In the genomic region with DNA sequence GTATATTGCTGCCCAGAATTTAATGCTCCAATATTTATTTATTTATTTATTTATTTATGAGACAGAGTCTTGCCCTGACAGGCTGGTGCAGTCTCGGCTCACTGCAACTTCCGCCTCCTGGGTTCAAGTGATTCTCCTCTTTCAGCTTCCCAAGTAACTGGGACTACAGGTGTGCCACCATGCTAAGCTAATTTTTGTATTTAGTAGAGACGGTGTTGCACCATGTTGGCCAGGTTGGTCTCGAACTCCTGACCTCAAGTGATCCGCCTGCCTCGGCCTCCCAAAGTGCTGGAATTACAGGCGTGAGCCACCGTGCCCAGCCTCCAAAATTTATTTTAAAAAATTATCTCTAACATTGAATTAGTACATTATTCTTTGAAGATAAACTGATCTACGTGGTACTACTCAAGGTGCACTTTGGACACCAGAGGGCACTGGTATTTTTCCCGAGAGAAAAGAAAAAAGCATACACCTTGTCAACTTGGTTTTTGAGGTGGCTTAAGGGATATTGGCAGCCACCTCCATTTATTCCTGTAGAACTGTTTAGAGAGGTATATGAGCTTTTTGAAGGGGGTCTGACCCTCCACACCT, we compare ENCODE assay signal across 3 cellular contexts.
TF ChIP-seq lines count a peak whose summit lies in the region.

No MANE protein-coding gene starts in this region.

TF ChIP-seq in SK-N-SH, 30 proteins besides CTCF, POLR2A, EP300 and RAD21:
- TF ChIP-seq, protein P1, sequence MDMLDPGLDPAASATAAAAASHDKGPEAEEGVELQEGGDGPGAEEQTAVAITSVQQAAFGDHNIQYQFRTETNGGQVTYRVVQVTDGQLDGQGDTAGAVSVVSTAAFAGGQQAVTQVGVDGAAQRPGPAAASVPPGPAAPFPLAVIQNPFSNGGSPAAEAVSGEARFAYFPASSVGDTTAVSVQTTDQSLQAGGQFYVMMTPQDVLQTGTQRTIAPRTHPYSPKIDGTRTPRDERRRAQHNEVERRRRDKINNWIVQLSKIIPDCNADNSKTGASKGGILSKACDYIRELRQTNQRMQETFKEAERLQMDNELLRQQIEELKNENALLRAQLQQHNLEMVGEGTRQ (IDR thresholded peaks at IDR 0.05; ENCODE audit: borderline replicate concordance, low read depth, low read length): no peak

TF ChIP-seq in SK-N-SH treated with all-trans-retinoic acid at 6 μM for 48 hours, 23 proteins besides CTCF, POLR2A, EP300 and RAD21:
- TF ChIP-seq ZFP3 (CRISPR knock-in tag; IDR thresholded peaks at IDR 0.05) (no peak), ZNF8 (CRISPR knock-in tag; IDR thresholded peaks at IDR 0.05) (no peak), ARNTL (CRISPR knock-in tag; IDR thresholded peaks at IDR 0.05; ENCODE audit: borderline replicate concordance, low read depth) (no peak), CSDC2 (CRISPR knock-in tag; IDR thresholded peaks at IDR 0.05) (no peak), OSR1 (CRISPR knock-in tag; IDR thresholded peaks at IDR 0.05) (no peak), ISL1 (CRISPR knock-in tag; IDR thresholded peaks at IDR 0.05) (no peak), ZC3H10 (CRISPR knock-in tag; IDR thresholded peaks at IDR 0.05) (no peak), TCF4 (CRISPR knock-in tag; IDR thresholded peaks at IDR 0.05; ENCODE audit: borderline replicate concordance) (no peak), ZNF565 (CRISPR knock-in tag; conservative IDR thresholded peaks at IDR 0.05; ENCODE audit: low read depth) (no peak), GLIS3 (CRISPR knock-in tag; IDR thresholded peaks at IDR 0.05) (no peak)
- TF ChIP-seq, protein P2, sequence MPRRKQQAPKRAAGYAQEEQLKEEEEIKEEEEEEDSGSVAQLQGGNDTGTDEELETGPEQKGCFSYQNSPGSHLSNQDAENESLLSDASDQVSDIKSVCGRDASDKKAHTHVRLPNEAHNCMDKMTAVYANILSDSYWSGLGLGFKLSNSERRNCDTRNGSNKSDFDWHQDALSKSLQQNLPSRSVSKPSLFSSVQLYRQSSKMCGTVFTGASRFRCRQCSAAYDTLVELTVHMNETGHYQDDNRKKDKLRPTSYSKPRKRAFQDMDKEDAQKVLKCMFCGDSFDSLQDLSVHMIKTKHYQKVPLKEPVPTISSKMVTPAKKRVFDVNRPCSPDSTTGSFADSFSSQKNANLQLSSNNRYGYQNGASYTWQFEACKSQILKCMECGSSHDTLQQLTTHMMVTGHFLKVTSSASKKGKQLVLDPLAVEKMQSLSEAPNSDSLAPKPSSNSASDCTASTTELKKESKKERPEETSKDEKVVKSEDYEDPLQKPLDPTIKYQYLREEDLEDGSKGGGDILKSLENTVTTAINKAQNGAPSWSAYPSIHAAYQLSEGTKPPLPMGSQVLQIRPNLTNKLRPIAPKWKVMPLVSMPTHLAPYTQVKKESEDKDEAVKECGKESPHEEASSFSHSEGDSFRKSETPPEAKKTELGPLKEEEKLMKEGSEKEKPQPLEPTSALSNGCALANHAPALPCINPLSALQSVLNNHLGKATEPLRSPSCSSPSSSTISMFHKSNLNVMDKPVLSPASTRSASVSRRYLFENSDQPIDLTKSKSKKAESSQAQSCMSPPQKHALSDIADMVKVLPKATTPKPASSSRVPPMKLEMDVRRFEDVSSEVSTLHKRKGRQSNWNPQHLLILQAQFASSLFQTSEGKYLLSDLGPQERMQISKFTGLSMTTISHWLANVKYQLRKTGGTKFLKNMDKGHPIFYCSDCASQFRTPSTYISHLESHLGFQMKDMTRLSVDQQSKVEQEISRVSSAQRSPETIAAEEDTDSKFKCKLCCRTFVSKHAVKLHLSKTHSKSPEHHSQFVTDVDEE (CRISPR knock-in tag; IDR thresholded peaks at IDR 0.05): no peak
- TF ChIP-seq, protein P3, sequence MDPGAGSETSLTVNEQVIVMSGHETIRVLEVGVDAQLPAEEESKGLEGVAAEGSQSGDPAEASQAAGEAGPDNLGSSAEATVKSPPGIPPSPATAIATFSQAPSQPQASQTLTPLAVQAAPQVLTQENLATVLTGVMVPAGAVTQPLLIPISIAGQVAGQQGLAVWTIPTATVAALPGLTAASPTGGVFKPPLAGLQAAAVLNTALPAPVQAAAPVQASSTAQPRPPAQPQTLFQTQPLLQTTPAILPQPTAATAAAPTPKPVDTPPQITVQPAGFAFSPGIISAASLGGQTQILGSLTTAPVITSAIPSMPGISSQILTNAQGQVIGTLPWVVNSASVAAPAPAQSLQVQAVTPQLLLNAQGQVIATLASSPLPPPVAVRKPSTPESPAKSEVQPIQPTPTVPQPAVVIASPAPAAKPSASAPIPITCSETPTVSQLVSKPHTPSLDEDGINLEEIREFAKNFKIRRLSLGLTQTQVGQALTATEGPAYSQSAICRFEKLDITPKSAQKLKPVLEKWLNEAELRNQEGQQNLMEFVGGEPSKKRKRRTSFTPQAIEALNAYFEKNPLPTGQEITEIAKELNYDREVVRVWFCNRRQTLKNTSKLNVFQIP (CRISPR knock-in tag; IDR thresholded peaks at IDR 0.05; ENCODE audit: borderline replicate concordance, low read depth): no peak
- TF ChIP-seq, protein P4, sequence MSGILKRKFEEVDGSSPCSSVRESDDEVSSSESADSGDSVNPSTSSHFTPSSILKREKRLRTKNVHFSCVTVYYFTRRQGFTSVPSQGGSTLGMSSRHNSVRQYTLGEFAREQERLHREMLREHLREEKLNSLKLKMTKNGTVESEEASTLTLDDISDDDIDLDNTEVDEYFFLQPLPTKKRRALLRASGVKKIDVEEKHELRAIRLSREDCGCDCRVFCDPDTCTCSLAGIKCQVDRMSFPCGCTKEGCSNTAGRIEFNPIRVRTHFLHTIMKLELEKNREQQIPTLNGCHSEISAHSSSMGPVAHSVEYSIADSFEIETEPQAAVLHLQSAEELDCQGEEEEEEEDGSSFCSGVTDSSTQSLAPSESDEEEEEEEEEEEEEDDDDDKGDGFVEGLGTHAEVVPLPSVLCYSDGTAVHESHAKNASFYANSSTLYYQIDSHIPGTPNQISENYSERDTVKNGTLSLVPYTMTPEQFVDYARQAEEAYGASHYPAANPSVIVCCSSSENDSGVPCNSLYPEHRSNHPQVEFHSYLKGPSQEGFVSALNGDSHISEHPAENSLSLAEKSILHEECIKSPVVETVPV (CRISPR knock-in tag; IDR thresholded peaks at IDR 0.05): no peak

TF ChIP-seq in K562, 482 proteins besides CTCF, POLR2A, EP300 and RAD21:
- TF ChIP-seq, protein P5, sequence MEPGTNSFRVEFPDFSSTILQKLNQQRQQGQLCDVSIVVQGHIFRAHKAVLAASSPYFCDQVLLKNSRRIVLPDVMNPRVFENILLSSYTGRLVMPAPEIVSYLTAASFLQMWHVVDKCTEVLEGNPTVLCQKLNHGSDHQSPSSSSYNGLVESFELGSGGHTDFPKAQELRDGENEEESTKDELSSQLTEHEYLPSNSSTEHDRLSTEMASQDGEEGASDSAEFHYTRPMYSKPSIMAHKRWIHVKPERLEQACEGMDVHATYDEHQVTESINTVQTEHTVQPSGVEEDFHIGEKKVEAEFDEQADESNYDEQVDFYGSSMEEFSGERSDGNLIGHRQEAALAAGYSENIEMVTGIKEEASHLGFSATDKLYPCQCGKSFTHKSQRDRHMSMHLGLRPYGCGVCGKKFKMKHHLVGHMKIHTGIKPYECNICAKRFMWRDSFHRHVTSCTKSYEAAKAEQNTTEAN (CRISPR knock-in tag; IDR thresholded peaks at IDR 0.05): no peak
- no peak for TF ChIP-seq ARHGAP35 (IDR thresholded peaks at IDR 0.05; ENCODE audit: partially characterized antibody)
- TF ChIP-seq, protein P6, sequence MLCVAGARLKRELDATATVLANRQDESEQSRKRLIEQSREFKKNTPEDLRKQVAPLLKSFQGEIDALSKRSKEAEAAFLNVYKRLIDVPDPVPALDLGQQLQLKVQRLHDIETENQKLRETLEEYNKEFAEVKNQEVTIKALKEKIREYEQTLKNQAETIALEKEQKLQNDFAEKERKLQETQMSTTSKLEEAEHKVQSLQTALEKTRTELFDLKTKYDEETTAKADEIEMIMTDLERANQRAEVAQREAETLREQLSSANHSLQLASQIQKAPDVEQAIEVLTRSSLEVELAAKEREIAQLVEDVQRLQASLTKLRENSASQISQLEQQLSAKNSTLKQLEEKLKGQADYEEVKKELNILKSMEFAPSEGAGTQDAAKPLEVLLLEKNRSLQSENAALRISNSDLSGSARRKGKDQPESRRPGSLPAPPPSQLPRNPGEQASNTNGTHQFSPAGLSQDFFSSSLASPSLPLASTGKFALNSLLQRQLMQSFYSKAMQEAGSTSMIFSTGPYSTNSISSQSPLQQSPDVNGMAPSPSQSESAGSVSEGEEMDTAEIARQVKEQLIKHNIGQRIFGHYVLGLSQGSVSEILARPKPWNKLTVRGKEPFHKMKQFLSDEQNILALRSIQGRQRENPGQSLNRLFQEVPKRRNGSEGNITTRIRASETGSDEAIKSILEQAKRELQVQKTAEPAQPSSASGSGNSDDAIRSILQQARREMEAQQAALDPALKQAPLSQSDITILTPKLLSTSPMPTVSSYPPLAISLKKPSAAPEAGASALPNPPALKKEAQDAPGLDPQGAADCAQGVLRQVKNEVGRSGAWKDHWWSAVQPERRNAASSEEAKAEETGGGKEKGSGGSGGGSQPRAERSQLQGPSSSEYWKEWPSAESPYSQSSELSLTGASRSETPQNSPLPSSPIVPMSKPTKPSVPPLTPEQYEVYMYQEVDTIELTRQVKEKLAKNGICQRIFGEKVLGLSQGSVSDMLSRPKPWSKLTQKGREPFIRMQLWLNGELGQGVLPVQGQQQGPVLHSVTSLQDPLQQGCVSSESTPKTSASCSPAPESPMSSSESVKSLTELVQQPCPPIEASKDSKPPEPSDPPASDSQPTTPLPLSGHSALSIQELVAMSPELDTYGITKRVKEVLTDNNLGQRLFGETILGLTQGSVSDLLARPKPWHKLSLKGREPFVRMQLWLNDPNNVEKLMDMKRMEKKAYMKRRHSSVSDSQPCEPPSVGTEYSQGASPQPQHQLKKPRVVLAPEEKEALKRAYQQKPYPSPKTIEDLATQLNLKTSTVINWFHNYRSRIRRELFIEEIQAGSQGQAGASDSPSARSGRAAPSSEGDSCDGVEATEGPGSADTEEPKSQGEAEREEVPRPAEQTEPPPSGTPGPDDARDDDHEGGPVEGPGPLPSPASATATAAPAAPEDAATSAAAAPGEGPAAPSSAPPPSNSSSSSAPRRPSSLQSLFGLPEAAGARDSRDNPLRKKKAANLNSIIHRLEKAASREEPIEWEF (CRISPR knock-in tag; IDR thresholded peaks at IDR 0.05): no peak
